1 cellular context compared by ENCODE assay signal in the genomic region with DNA sequence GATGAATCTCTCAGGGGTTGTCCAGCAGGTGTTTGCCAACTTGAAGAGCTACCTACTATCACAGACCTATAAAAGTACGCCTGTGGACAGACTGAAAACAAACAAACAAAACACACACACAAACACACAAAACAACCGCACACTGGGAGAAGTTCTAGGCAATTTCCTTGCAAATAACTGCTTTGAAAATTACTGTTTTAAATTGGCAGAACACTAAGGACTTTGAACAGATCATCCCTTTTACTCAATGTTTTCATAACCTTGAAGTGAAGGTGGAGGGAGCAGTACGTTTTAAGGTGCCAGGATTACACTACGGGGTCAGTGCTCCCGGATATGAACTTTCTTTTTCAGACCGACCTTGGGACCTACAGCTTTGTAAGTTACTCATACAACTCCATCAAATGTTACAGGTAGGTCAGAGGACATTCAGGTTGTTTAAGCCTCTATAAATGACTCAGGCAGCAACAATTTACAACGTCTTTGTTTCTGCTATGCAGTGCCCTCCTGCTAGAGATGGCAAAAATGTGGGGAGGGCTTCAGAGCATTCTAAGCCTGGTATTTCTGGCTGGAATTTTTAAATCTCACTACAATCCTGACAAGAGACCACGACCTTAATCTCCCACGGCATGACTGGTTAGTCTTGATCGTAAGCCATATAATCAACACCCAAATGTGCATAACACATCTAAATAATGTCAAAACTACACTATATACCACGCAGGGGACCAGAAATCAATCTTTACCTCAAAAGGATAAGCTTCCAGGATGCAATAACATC.
A peak's percentile ranks its signal among the peaks of the same experiment; 100 is the strongest.
TF ChIP-seq lines count a peak whose summit lies in the region.

No MANE protein-coding gene starts in this region.

TF ChIP-seq in HepG2, 621 proteins besides CTCF, POLR2A, EP300 and RAD21 (continued from another document and continues in another):
- TF ChIP-seq ZSCAN29 (CRISPR knock-in tag; conservative IDR thresholded peaks at IDR 0.05) (peak; percentile 66; the same call in 1 of the 2 replicates), SMAD9 (CRISPR knock-in tag; IDR thresholded peaks at IDR 0.05) (no peak), ZSCAN21 (CRISPR knock-in tag; IDR thresholded peaks at IDR 0.05; ENCODE audit: borderline replicate concordance) (no peak), MXI1 (IDR thresholded peaks at IDR 0.05; ENCODE audit: borderline replicate concordance, low read depth, low read length) (peak; percentile 51; the same call in 1 of the 3 replicates), ISL2 (CRISPR knock-in tag; IDR thresholded peaks at IDR 0.05) (peak; percentile 67), FOSL1 (CRISPR knock-in tag; IDR thresholded peaks at IDR 0.05; ENCODE audit: borderline replicate concordance) (peak; percentile 89; the same call in 1 of the 2 replicates), ZBTB21 (CRISPR knock-in tag; IDR thresholded peaks at IDR 0.05) (peak; percentile 37; the same call in 1 of the 2 replicates), KLF16 (CRISPR knock-in tag; IDR thresholded peaks at IDR 0.05) (no peak; a peak in 1 of 4 replicates), JUN (CRISPR knock-in tag; IDR thresholded peaks at IDR 0.05) (peak; percentile 96), ZNF354B (CRISPR knock-in tag; IDR thresholded peaks at IDR 0.05) (no peak), CHD2 (IDR thresholded peaks at IDR 0.05; ENCODE audit: low read depth, low read length) (no peak), TRIM24 (CRISPR knock-in tag; IDR thresholded peaks at IDR 0.05) (peak; percentile 68; the same call in 1 of the 2 replicates), STAG1 (CRISPR knock-in tag; IDR thresholded peaks at IDR 0.05) (no peak), ZNF678 (CRISPR knock-in tag; IDR thresholded peaks at IDR 0.05) (no peak), ZNF709 (CRISPR knock-in tag; IDR thresholded peaks at IDR 0.05) (no peak), TCF7L2 (IDR thresholded peaks at IDR 0.05; ENCODE audit: low read depth, low read length) (no peak), RXRA (CRISPR knock-in tag; IDR thresholded peaks at IDR 0.05) (peak; percentile 89; the same call in 1 of the 2 replicates), ZNF326 (CRISPR knock-in tag; IDR thresholded peaks at IDR 0.05; ENCODE audit: borderline replicate concordance) (no peak), RXRB (CRISPR knock-in tag; IDR thresholded peaks at IDR 0.05; ENCODE audit: borderline replicate concordance) (peak; percentile 98), NBN (conservative IDR thresholded peaks at IDR 0.05) (no peak), MIXL1 (CRISPR knock-in tag; IDR thresholded peaks at IDR 0.05) (peak; percentile 92), NRL (CRISPR knock-in tag; IDR thresholded peaks at IDR 0.05; ENCODE audit: borderline replicate concordance) (no peak), IKZF5 (CRISPR knock-in tag; IDR thresholded peaks at IDR 0.05) (peak; percentile 86; the same call in 1 of the 2 replicates), DZIP1 (CRISPR knock-in tag; IDR thresholded peaks at IDR 0.05) (no peak), ZNF782 (CRISPR knock-in tag; IDR thresholded peaks at IDR 0.05; ENCODE audit: borderline replicate concordance) (no peak), POLR2G (IDR thresholded peaks at IDR 0.05; ENCODE audit: low read depth, low read length) (peak; percentile 44; the same call in 1 of the 2 replicates), ZNF576 (CRISPR knock-in tag; IDR thresholded peaks at IDR 0.05) (no peak), MZF1 (CRISPR knock-in tag; IDR thresholded peaks at IDR 0.05; ENCODE audit: borderline replicate concordance) (no peak), SNRNP70 (IDR thresholded peaks at IDR 0.05; ENCODE audit: low read depth, low read length) (no peak), RELA (CRISPR knock-in tag; IDR thresholded peaks at IDR 0.05) (no peak), TFE3 (CRISPR knock-in tag; IDR thresholded peaks at IDR 0.05) (0 out of 2 replicates have a peak, but pooled peaks have one; percentile 36), RCOR2 (CRISPR knock-in tag; IDR thresholded peaks at IDR 0.05) (peak; percentile 88), HNF4G (IDR thresholded peaks at IDR 0.05; ENCODE audit: borderline replicate concordance, low read depth, low read length) (peak; percentile 96), HNF4G (CRISPR knock-in tag; IDR thresholded peaks at IDR 0.05; ENCODE audit: borderline replicate concordance, low read depth) (peak; percentile 98), TBP (CRISPR knock-in tag; IDR thresholded peaks at IDR 0.05) (no peak), STAT5B (CRISPR knock-in tag; IDR thresholded peaks at IDR 0.05) (no peak), NR0B2 (CRISPR knock-in tag; IDR thresholded peaks at IDR 0.05) (no peak), ZMYM4 (CRISPR knock-in tag; IDR thresholded peaks at IDR 0.05) (peak; percentile 44), PHF20 (CRISPR knock-in tag; IDR thresholded peaks at IDR 0.05) (no peak), ZFX (CRISPR knock-in tag; IDR thresholded peaks at IDR 0.05; ENCODE audit: low read depth) (no peak; the same call in 1 of the 2 replicates), YY1 (IDR thresholded peaks at IDR 0.05; ENCODE audit: insufficient read depth, insufficient replicate concordance, low read depth, low read length) (no peak), MTERF4 (CRISPR knock-in tag; IDR thresholded peaks at IDR 0.05) (no peak), TGIF2 (CRISPR knock-in tag; IDR thresholded peaks at IDR 0.05) (no peak), SOX6 (IDR thresholded peaks at IDR 0.05) (no peak), SOX6 (CRISPR knock-in tag; IDR thresholded peaks at IDR 0.05) (peak; percentile 94), POLR2AphosphoS5 (IDR thresholded peaks at IDR 0.05; ENCODE audit: low read depth, low read length) (peak; percentile 34; the same call in 1 of the 2 replicates), ZNF703 (CRISPR knock-in tag; IDR thresholded peaks at IDR 0.05; ENCODE audit: borderline replicate concordance) (no peak)
- TF ChIP-seq, protein P1, sequence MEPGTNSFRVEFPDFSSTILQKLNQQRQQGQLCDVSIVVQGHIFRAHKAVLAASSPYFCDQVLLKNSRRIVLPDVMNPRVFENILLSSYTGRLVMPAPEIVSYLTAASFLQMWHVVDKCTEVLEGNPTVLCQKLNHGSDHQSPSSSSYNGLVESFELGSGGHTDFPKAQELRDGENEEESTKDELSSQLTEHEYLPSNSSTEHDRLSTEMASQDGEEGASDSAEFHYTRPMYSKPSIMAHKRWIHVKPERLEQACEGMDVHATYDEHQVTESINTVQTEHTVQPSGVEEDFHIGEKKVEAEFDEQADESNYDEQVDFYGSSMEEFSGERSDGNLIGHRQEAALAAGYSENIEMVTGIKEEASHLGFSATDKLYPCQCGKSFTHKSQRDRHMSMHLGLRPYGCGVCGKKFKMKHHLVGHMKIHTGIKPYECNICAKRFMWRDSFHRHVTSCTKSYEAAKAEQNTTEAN (CRISPR knock-in tag; conservative IDR thresholded peaks at IDR 0.05), result no peak
- TF ChIP-seq, protein P2, sequence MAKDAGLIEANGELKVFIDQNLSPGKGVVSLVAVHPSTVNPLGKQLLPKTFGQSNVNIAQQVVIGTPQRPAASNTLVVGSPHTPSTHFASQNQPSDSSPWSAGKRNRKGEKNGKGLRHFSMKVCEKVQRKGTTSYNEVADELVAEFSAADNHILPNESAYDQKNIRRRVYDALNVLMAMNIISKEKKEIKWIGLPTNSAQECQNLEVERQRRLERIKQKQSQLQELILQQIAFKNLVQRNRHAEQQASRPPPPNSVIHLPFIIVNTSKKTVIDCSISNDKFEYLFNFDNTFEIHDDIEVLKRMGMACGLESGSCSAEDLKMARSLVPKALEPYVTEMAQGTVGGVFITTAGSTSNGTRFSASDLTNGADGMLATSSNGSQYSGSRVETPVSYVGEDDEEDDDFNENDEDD (CRISPR knock-in tag; IDR thresholded peaks at IDR 0.05; ENCODE audit: borderline replicate concordance), result no peak
- TF ChIP-seq, protein P3, sequence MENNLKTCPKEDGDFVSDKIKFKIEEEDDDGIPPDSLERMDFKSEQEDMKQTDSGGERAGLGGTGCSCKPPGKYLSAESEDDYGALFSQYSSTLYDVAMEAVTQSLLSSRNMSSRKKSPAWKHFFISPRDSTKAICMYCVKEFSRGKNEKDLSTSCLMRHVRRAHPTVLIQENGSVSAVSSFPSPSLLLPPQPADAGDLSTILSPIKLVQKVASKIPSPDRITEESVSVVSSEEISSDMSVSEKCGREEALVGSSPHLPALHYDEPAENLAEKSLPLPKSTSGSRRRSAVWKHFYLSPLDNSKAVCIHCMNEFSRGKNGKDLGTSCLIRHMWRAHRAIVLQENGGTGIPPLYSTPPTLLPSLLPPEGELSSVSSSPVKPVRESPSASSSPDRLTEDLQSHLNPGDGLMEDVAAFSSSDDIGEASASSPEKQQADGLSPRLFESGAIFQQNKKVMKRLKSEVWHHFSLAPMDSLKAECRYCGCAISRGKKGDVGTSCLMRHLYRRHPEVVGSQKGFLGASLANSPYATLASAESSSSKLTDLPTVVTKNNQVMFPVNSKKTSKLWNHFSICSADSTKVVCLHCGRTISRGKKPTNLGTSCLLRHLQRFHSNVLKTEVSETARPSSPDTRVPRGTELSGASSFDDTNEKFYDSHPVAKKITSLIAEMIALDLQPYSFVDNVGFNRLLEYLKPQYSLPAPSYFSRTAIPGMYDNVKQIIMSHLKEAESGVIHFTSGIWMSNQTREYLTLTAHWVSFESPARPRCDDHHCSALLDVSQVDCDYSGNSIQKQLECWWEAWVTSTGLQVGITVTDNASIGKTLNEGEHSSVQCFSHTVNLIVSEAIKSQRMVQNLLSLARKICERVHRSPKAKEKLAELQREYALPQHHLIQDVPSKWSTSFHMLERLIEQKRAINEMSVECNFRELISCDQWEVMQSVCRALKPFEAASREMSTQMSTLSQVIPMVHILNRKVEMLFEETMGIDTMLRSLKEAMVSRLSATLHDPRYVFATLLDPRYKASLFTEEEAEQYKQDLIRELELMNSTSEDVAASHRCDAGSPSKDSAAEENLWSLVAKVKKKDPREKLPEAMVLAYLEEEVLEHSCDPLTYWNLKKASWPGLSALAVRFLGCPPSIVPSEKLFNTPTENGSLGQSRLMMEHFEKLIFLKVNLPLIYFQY (CRISPR knock-in tag; IDR thresholded peaks at IDR 0.05; ENCODE audit: borderline replicate concordance), result no peak
